17 cellular contexts compared by ENCODE assay signal in the genomic region with DNA sequence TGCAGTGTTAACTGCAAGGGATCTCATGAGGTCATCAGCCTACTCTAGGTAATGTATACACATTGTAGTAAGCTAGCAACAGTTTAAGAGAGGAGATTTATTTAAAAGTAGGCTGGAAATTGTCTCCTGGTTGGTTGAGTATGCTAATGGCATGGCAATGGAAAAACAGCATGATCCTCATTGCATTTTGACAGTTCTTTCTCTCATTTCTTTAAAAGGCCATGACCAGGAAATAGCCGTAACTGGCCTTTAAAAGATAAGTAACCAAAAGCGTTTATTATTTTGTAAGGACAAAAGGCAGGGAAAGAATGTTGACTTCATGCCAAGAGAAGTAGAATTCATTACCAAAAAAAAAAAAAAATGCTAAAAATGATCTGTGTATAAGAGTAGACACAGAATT.
DNase-seq lines count a peak whose midpoint lies in the region; ATAC-seq and TF ChIP-seq lines count a peak whose summit lies in the region.
"Had no signal": no experiment of that assay in that cellular context is flagged by ENCODE, and none has a peak within 500 bp of the region (broad histone marks: within the 10 kb centered on the region; RNA-seq: fewer than 3 reads in every experiment).

No MANE protein-coding gene starts in this region.

- peaks cover 45% of the 10 kb centered on the region for H3K27me3 ChIP-seq in HUES64 (ENCODE audit: insufficient read depth, low read length)
- H3K27me3 ChIP-seq in BE2C: no peaks in the 10 kb centered on the region; the same call in 1 of the 2 replicates
- H3K27me3 ChIP-seq: MG63, SJCRH30 had no signal

- POLR2A ChIA-PET in WTC11 (lab: Charles Lee): no interaction called here

- H3K9ac ChIP-seq in HUES64 (ENCODE audit: low read depth, low read length): no peak overlapping the region

- no peaks in the 10 kb centered on the region for H3K36me3 ChIP-seq in HUES64 (ENCODE audit: insufficient read depth, low read length)
- no peaks in the 10 kb centered on the region for H3K36me3 ChIP-seq in BE2C
- H3K36me3 ChIP-seq: MG63, SJCRH30 had no signal

- no peak overlapping the region for H3K27ac Mint-ChIP-seq in WTC11
- H3K27ac Mint-ChIP-seq: B cell; CD4-positive, alpha-beta T cell had no signal

- no peaks in the 10 kb centered on the region for H3K36me3 Mint-ChIP-seq in WTC11

- H3K4me1 Mint-ChIP-seq in WTC11: peaks cover 78% of the 10 kb centered on the region
- H3K4me1 Mint-ChIP-seq: B cell had no signal

- H3K9me3 Mint-ChIP-seq in WTC11: peaks cover 4% of the 10 kb centered on the region; the same call in 1 of the 2 replicates
- H3K9me3 Mint-ChIP-seq: CD4-positive, alpha-beta T cell; H9 had no signal

- H3K9me3 ChIP-seq in HUES64 (ENCODE audit: insufficient read depth, low read depth, low read length): no peaks in the 10 kb centered on the region
- no peaks in the 10 kb centered on the region for H3K9me3 ChIP-seq in BE2C
- H3K9me3 ChIP-seq: MG63, SJCRH30 had no signal

- ATAC-seq in WTC11: peak; percentile 67
- ATAC-seq: PC-3 had no signal

- CTCF ChIA-PET in WTC11 (lab: Charles Lee): interaction anchor here (1.3 kb wide), 1 partner anchor 27 kb away, joined by 6 read pairs; no protein-coding TSS in a partner anchor

- H3K4me1 ChIP-seq in HUES64 (ENCODE audit: insufficient read depth, low read length): peaks cover 31% of the 10 kb centered on the region
- H3K4me1 ChIP-seq in BE2C: no peaks in the 10 kb centered on the region
- H3K4me1 ChIP-seq: SJCRH30 had no signal

- H3K4me3 ChIP-seq in HUES64 (ENCODE audit: low read length): no peak overlapping the region
- H3K4me3 ChIP-seq in BE2C (ENCODE audit: low read depth, low read length): no peak overlapping the region
- H3K4me3 ChIP-seq: MG63, SJCRH30 had no signal

- DNase-seq in WTC11 (ENCODE audit: low spot score) (no peak), glomerular endothelial cell (ENCODE audit: extremely low read depth, low read depth, low spot score) (peak; percentile 50), NCI-H510A treated with DMSO at 0.1 percent for 48 hours (lab: John Stamatoyannopoulos, UW) (no peak), BE2C (no peak), NK-92 (lab: John Stamatoyannopoulos, UW; ENCODE audit: unreplicated experiment) (no peak)
- DNase-seq in stimulated activated CD4-positive, alpha-beta T cell treated with anti-CD3 and anti-CD28 coated beads, Interleukin-2, amount 100 ng/mL, for 24 hours: no peak
- DNase-seq: CD4-positive, alpha-beta T cell; H9; MG63; NCI-H1092; NCI-H187; NCI-H226; PC-3; SJCRH30 had no signal

- no peak for TF ChIP-seq CTCF in WTC11 (IDR thresholded peaks at IDR 0.05)
- no peak for TF ChIP-seq CTCF in BE2C (IDR thresholded peaks at IDR 0.05; ENCODE audit: low read depth, low read length)

- peak overlapping the region; percentile 24; the same call in 1 of the 2 replicates for H3K4me3 Mint-ChIP-seq in WTC11
- H3K4me3 Mint-ChIP-seq: B cell; CD4-positive, alpha-beta T cell had no signal

- WGBS in HUES64: 22% methylated on average over 1 of the region's 2 CpGs

- H3K27me3 Mint-ChIP-seq in WTC11 (ENCODE audit: low read depth): peaks cover 48% of the 10 kb centered on the region

- H3K27ac ChIP-seq in HUES64 (ENCODE audit: low read depth, low read length): peak overlapping the region; percentile 29; the same call in 1 of the 2 replicates
- H3K27ac ChIP-seq: RWPE1, SJCRH30 had no signal

TF ChIP-seq in WTC11, 78 proteins besides CTCF, POLR2A, EP300 and RAD21:
- no peak for TF ChIP-seq ZNF263 (CRISPR knock-in tag; IDR thresholded peaks at IDR 0.05; ENCODE audit: low read depth)
- 0 out of 2 replicates have a peak, but pooled peaks have one; percentile 64 for TF ChIP-seq ZBTB21 (CRISPR knock-in tag; IDR thresholded peaks at IDR 0.05; ENCODE audit: borderline replicate concordance)
- TF ChIP-seq, protein P1, sequence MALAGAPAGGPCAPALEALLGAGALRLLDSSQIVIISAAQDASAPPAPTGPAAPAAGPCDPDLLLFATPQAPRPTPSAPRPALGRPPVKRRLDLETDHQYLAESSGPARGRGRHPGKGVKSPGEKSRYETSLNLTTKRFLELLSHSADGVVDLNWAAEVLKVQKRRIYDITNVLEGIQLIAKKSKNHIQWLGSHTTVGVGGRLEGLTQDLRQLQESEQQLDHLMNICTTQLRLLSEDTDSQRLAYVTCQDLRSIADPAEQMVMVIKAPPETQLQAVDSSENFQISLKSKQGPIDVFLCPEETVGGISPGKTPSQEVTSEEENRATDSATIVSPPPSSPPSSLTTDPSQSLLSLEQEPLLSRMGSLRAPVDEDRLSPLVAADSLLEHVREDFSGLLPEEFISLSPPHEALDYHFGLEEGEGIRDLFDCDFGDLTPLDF (CRISPR knock-in tag; IDR thresholded peaks at IDR 0.05): no peak
- TF ChIP-seq AFF4 (CRISPR knock-in tag; IDR thresholded peaks at IDR 0.05; ENCODE audit: borderline replicate concordance): 0 out of 2 replicates have a peak, but pooled peaks have one; percentile 30
